10 cellular contexts compared by ENCODE assay signal in genomic region chr6:25147191-25147590, GRCh38.
DNase-seq lines count a peak whose midpoint lies in the region; ATAC-seq, FAIRE-seq and TF ChIP-seq lines count a peak whose summit lies in the region.
"Had no signal": no experiment of that assay in that cellular context is flagged by ENCODE, and none has a peak within 500 bp of the region (broad histone marks: within the 10 kb centered on the region; RNA-seq: fewer than 3 reads in every experiment).

No MANE protein-coding gene starts in this region.

- H3K27ac ChIP-seq in lung (ENCODE audit: low read depth in 1 of 2, low read length in 1 of 2) = no peak overlapping the region

- DNase-seq in lung (ENCODE audit: low spot score) (no peak), NCI-H2171 (lab: John Stamatoyannopoulos, UW) (no peak), HTR-8/SVneo (ENCODE audit: insufficient read length, low spot score) (no peak), NCI-H187 treated with DMSO at 0.1 percent for 48 hours (lab: John Stamatoyannopoulos, UW) (no peak)
- DNase-seq: NCI-H1048; stimulated activated CD4-positive, alpha-beta T cell treated with anti-CD3 and anti-CD28 coated beads, Interleukin-4, amount 100 ng/mL, for 4 hours; T-cell had no signal

- H3K27me3 ChIP-seq in lung (ENCODE audit: control insufficient read depth, insufficient read depth) = no peaks in the 10 kb centered on the region

- peak; percentile 93 for ATAC-seq in GM18907 (IDR thresholded peaks at IDR 0.05; ENCODE audit: unreplicated experiment)
- ATAC-seq in GM21737 (IDR thresholded peaks at IDR 0.05; ENCODE audit: unreplicated experiment) = peak; percentile 91
- ATAC-seq in HG03469 (IDR thresholded peaks at IDR 0.05; ENCODE audit: unreplicated experiment) = peak; percentile 98
- ATAC-seq in lung (ENCODE audit: insufficient read depth, low FRiP score) = peak; percentile 47
- ATAC-seq: T-cell had no signal

- no peak for TF ChIP-seq CTCF in lung (IDR thresholded peaks at IDR 0.05; ENCODE audit: control extremely low read depth, extremely low read depth)

- H3K36me3 ChIP-seq in lung (ENCODE audit: control insufficient read depth in 2 of 2, insufficient read depth in 2 of 2, low read length in 2 of 2) = no peaks in the 10 kb centered on the region

- H3K4me3 ChIP-seq in lung = no peak overlapping the region

- no peaks in the 10 kb centered on the region for H3K9me3 ChIP-seq in lung (ENCODE audit: control insufficient read depth in 2 of 2, insufficient read depth in 1 of 2, low read length in 1 of 2)

- FAIRE-seq in HTR-8/SVneo (lab: Jason Lieb, UNC) = no peak

- H3K4me1 ChIP-seq in lung (ENCODE audit: control insufficient read depth in 2 of 2, insufficient read depth in 2 of 2, low read length in 2 of 2) = no peaks in the 10 kb centered on the region

Comparison
In these comparisons a context has a peak if more than half of its experiments do, and no peak if none do; other contexts are left out.
1. ATAC-seq: peak in every context shown above with its lines; median percentile 98 in HG03469; 93 in GM18907; 91 in GM21737; 47 in lung.